Comparison of ENCODE assay signal across 10 cellular contexts in the genomic region with DNA sequence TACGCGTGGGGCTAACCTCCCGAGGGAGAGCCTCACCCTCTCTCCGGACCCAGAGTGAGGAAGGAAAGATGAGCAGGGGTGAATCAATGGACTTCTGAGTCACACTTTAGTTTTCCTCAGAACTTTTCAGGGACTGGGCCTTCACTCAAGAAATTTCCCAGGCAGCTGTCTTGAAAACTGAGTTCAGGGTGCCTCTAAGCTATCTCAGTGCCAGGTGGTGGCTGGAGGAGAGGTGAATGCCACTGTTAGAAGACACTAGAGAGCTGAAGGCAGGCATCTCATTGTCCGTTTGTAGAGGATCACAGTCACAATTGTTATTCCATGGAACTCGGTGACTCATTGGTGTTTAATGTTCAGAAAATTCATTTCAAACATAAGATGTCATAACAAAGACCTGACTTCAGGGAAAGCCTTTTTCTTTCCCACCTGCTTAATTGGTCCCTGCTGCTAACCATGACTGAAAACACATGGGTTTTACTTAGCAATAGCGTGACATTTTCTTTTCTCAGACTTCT. TPM values are rescaled to one million over a fixed set of nuclear protein-coding genes. Genes with fewer than 3 reads are reported as not detected.
DNase-seq lines count a peak whose midpoint lies in the region; ATAC-seq, FAIRE-seq and TF ChIP-seq lines count a peak whose summit lies in the region.
"Had no signal": no experiment of that assay in that cellular context is flagged by ENCODE, and none has a peak within 500 bp of the region (broad histone marks: within the 10 kb centered on the region; RNA-seq: fewer than 3 reads in every experiment).

No MANE protein-coding gene starts in this region.

- H3K4me1 Mint-ChIP-seq in effector memory CD8-positive, alpha-beta T cell (ENCODE audit: low read depth in 2 of 2) = peaks cover 4 to 10% of the 10 kb centered on the region in 2 donors

- peak overlapping the region; percentile 55 for H3K27ac ChIP-seq in RWPE2 (ENCODE audit: poor library complexity, severe bottlenecking)
- H3K27ac ChIP-seq: SK-N-MC had no signal

- no peak overlapping the region for H3K4me3 ChIP-seq in RWPE2 (ENCODE audit: severe bottlenecking)
- H3K4me3 ChIP-seq: SK-N-MC had no signal

- H3K9me3 Mint-ChIP-seq in effector memory CD8-positive, alpha-beta T cell = no peaks in the 10 kb centered on the region

- FAIRE-seq in H54 (lab: Jason Lieb, UNC) = peak; percentile 82
- FAIRE-seq: kidney had no signal

- H3K4me1 ChIP-seq in RWPE2 (ENCODE audit: insufficient read depth, poor library complexity, severe bottlenecking) = peaks cover 29% of the 10 kb centered on the region

- DNase-seq in H54 (ENCODE audit: insufficient read length, low spot score) (peak; percentile 44), RWPE2 (ENCODE audit: low spot score) (no peak), renal cortical epithelial cell (ENCODE audit: low read depth) (peak; percentile 62), occipital lobe (lab: John Stamatoyannopoulos, UW) (no peak)
- no peak for DNase-seq in effector memory CD8-positive, alpha-beta T cell
- no peak for DNase-seq in activated CD4-positive, alpha-beta T cell treated with anti-CD3 and anti-CD28 coated beads for 4 hours
- DNase-seq: kidney, NCI-H446 had no signal

- peaks cover 5 to 43% of the 10 kb centered on the region in 2 donors for H3K27me3 Mint-ChIP-seq in effector memory CD8-positive, alpha-beta T cell

- no peak for TF ChIP-seq POLR2A in H54 (IDR thresholded peaks at IDR 0.05; ENCODE audit: low read depth, low read length)

- peak overlapping the region; percentile 4 to 27 for H3K4me3 Mint-ChIP-seq in effector memory CD8-positive, alpha-beta T cell

- ATAC-seq in RWPE2 (ENCODE audit: low read depth) (peak; percentile 69), GM21526 (IDR thresholded peaks at IDR 0.05; ENCODE audit: low FRiP score, unreplicated experiment) (no peak)
- ATAC-seq in effector memory CD8-positive, alpha-beta T cell (replicated peaks) = no peak

- H3K9me3 ChIP-seq in RWPE2 (ENCODE audit: severe bottlenecking) = no peaks in the 10 kb centered on the region

- peaks cover 6% of the 10 kb centered on the region for H3K36me3 Mint-ChIP-seq in effector memory CD8-positive, alpha-beta T cell (ENCODE audit: insufficient read depth)

- no peaks in the 10 kb centered on the region for H3K36me3 ChIP-seq in RWPE2 (ENCODE audit: low read depth)

- no peak overlapping the region for H3K27ac Mint-ChIP-seq in effector memory CD8-positive, alpha-beta T cell

- H3K27me3 ChIP-seq in RWPE2 (ENCODE audit: insufficient read depth, poor library complexity, severe bottlenecking) = no peaks in the 10 kb centered on the region

- TF ChIP-seq CTCF in RWPE2 (IDR thresholded peaks at IDR 0.05; ENCODE audit: poor library complexity, severe bottlenecking) = no peak

RNA-seq across cellular contexts. Expression of gene SERPINB6, which starts 5.3 kb away (rescaled TPM):
- 113 and 137 TPM in 2 replicates for total RNA-seq in renal cortical epithelial cell
- total RNA-seq in occipital lobe = 12.3 TPM

RNA-seq across cellular contexts. Expression of gene NQO2, which starts 23.1 kb away (rescaled TPM):
- total RNA-seq in renal cortical epithelial cell (29.0 and 35.8 TPM in 2 replicates), occipital lobe (8.0 TPM)

Comparison
In these comparisons a context has a peak if more than half of its experiments do, and no peak if none do; other contexts are left out.
1. DNase-seq: peak in H54 (single experiment) and renal cortical epithelial cell (single experiment); none in RWPE2 (single experiment), effector memory CD8-positive, alpha-beta T cell (0 of 3), occipital lobe (single experiment) and activated CD4-positive, alpha-beta T cell treated with anti-CD3 and anti-CD28 coated beads for 4 hours (0 of 2).